Comparison of ENCODE assay signal across 9 cellular contexts in genomic region chr4:169229571-169230028, GRCh38. TPM values are rescaled to one million over a fixed set of nuclear protein-coding genes. Genes with fewer than 3 reads are reported as not detected.
A peak's percentile ranks its signal among the peaks of the same experiment; 100 is the strongest.
DNase-seq lines count a peak whose midpoint lies in the region; ATAC-seq and TF ChIP-seq lines count a peak whose summit lies in the region.
"Had no signal": no experiment of that assay in that cellular context is flagged by ENCODE, and none has a peak within 500 bp of the region (broad histone marks: within the 10 kb centered on the region; RNA-seq: fewer than 3 reads in every experiment).

No MANE protein-coding gene starts in this region.

- no peak for DNase-seq in Right ventricle myocardium inferior (ENCODE audit: missing footprints)
- DNase-seq in left ventricle myocardium inferior: no peak
- peak; percentile 31 for DNase-seq in T1000 (lab: John Stamatoyannopoulos, UW)
- DNase-seq in hepatic stellate cell (ENCODE audit: low spot score): peak; percentile 67
- DNase-seq in mesothelial cell of epicardium (ENCODE audit: low spot score in 2 of 2, unreplicated experiment in 2 of 2): no peak
- DNase-seq in DMS114 treated with DMSO at 0.1 percent for 48 hours (lab: John Stamatoyannopoulos, UW; ENCODE audit: unreplicated experiment): no peak
- no peak for DNase-seq in activated CD8-positive, alpha-beta memory T cell treated with anti-CD3 and anti-CD28 coated beads, Interleukin-2, amount 10 ng/mL, durations not matched to agents 7 days and 5 days
- DNase-seq: NCI-H1048 had no signal

- H3K4me3 Mint-ChIP-seq in mesothelial cell of epicardium: no peak overlapping the region
- H3K4me3 Mint-ChIP-seq in activated CD8-positive, alpha-beta memory T cell treated with anti-CD3 and anti-CD28 coated beads, Interleukin-2, amount 10 ng/mL, durations not matched to agents 7 days and 5 days: no peak overlapping the region

- H3K36me3 Mint-ChIP-seq in mesothelial cell of epicardium: peaks cover 5% of the 10 kb centered on the region
- no peaks in the 10 kb centered on the region for H3K36me3 Mint-ChIP-seq in activated CD8-positive, alpha-beta memory T cell treated with anti-CD3 and anti-CD28 coated beads, Interleukin-2, amount 10 ng/mL, durations not matched to agents 7 days and 5 days

- no peaks in the 10 kb centered on the region for H3K36me3 ChIP-seq in left ventricle myocardium inferior

- H3K4me1 ChIP-seq in left ventricle myocardium inferior: peaks cover 33% of the 10 kb centered on the region

- no peak overlapping the region for H3K27ac Mint-ChIP-seq in mesothelial cell of epicardium
- H3K27ac Mint-ChIP-seq in activated CD8-positive, alpha-beta memory T cell treated with anti-CD3 and anti-CD28 coated beads, Interleukin-2, amount 10 ng/mL, durations not matched to agents 7 days and 5 days: no peak overlapping the region

- intact Hi-C loops in Right ventricle myocardium inferior (cut with DNase I): no loop called here
- intact Hi-C loops in left ventricle myocardium inferior (cut with micrococcal nuclease): no loop called here

- H3K9me3 Mint-ChIP-seq in mesothelial cell of epicardium: no peaks in the 10 kb centered on the region
- H3K9me3 Mint-ChIP-seq in activated CD8-positive, alpha-beta memory T cell treated with anti-CD3 and anti-CD28 coated beads, Interleukin-2, amount 10 ng/mL, durations not matched to agents 7 days and 5 days (ENCODE audit: low read depth): no peaks in the 10 kb centered on the region

- H3K27me3 Mint-ChIP-seq in mesothelial cell of epicardium (ENCODE audit: low read depth): no peaks in the 10 kb centered on the region
- peaks cover 4% of the 10 kb centered on the region for H3K27me3 Mint-ChIP-seq in activated CD8-positive, alpha-beta memory T cell treated with anti-CD3 and anti-CD28 coated beads, Interleukin-2, amount 10 ng/mL, durations not matched to agents 7 days and 5 days

- H3K4me1 Mint-ChIP-seq in mesothelial cell of epicardium: peaks cover 31% of the 10 kb centered on the region
- H3K4me1 Mint-ChIP-seq in activated CD8-positive, alpha-beta memory T cell treated with anti-CD3 and anti-CD28 coated beads, Interleukin-2, amount 10 ng/mL, durations not matched to agents 7 days and 5 days: no peaks in the 10 kb centered on the region

- ATAC-seq in Right ventricle myocardium inferior: peak; percentile 89
- ATAC-seq in GM18907 (IDR thresholded peaks at IDR 0.05; ENCODE audit: unreplicated experiment): no peak
- ATAC-seq in activated CD8-positive, alpha-beta memory T cell treated with anti-CD3 and anti-CD28 coated beads, Interleukin-2, amount 10 ng/mL, durations not matched to agents 7 days and 5 days: no peak

- H3K27me3 ChIP-seq in left ventricle myocardium inferior (ENCODE audit: low read depth): no peaks in the 10 kb centered on the region

- no peak overlapping the region for H3K4me3 ChIP-seq in left ventricle myocardium inferior

- no peaks in the 10 kb centered on the region for H3K9me3 ChIP-seq in left ventricle myocardium inferior (replicated peaks)

- H3K27ac ChIP-seq in left ventricle myocardium inferior (replicated peaks): no peak overlapping the region

- TF ChIP-seq CTCF in left ventricle myocardium inferior (IDR thresholded peaks at IDR 0.05; ENCODE audit: borderline replicate concordance) (no peak), mesothelial cell of epicardium (IDR thresholded peaks at IDR 0.05; ENCODE audit: unreplicated experiment) (no peak)

- CTCF ChIA-PET in activated CD8-positive, alpha-beta memory T cell treated with anti-CD3 and anti-CD28 coated beads, Interleukin-2, amount 10 ng/mL, durations not matched to agents 7 days and 5 days (lab: Charles Lee): no interaction called here

RNA-seq across cellular contexts. Expression of gene SH3RF1, which starts 41.2 kb away (rescaled TPM):
- total RNA-seq in Right ventricle myocardium inferior (8.8 TPM), left ventricle myocardium inferior (8.8 TPM), mesothelial cell of epicardium (18.1 to 20.3 TPM (median 19.6 TPM) in 3 replicates)
- total RNA-seq in activated CD8-positive, alpha-beta memory T cell treated with anti-CD3 and anti-CD28 coated beads, Interleukin-2, amount 10 ng/mL, durations not matched to agents 7 days and 5 days: under 1 TPM in 1 of 2 experiments, not detected in 1; 0.35 TPM

Comparison
In these comparisons a context has a peak if more than half of its experiments do, and no peak if none do; other contexts are left out.
1. DNase-seq: peak in T1000 (single experiment) and hepatic stellate cell (single experiment); none in Right ventricle myocardium inferior (single experiment), left ventricle myocardium inferior (single experiment), mesothelial cell of epicardium (0 of 2), DMS114 treated with DMSO at 0.1 percent for 48 hours (single experiment) and activated CD8-positive, alpha-beta memory T cell treated with anti-CD3 and anti-CD28 coated beads, Interleukin-2, amount 10 ng/mL, durations not matched to agents 7 days and 5 days (single experiment).